ENCODE assay signal across 11 cellular contexts in genomic region chr1:97918961-97919360, GRCh38. TPM values are rescaled to one million over a fixed set of nuclear protein-coding genes. Genes with fewer than 3 reads are reported as not detected.
DNase-seq lines count a peak whose midpoint lies in the region; ATAC-seq and TF ChIP-seq lines count a peak whose summit lies in the region.
"Had no signal": no experiment of that assay in that cellular context is flagged by ENCODE, and none has a peak within 500 bp of the region (broad histone marks: within the 10 kb centered on the region; RNA-seq: fewer than 3 reads in every experiment).

No MANE protein-coding gene starts in this region.

- CTCF ChIA-PET in BJ (lab: Yijun Ruan, JAX) = interaction anchor here (1.2 kb wide), 1 partner anchor 77 kb away, joined by 3 read pairs; no protein-coding TSS in a partner anchor

- H3K4me1 Mint-ChIP-seq in central memory CD8-positive, alpha-beta T cell = peaks cover 47% of the 10 kb centered on the region

- DNase-seq in BJ (ENCODE audit: low read depth) = no peak
- DNase-seq in Karpas-422 = no peak
- no peak for DNase-seq in central memory CD8-positive, alpha-beta T cell (ENCODE audit: low spot score in 2 of 2)
- DNase-seq in posterior vena cava (ENCODE audit: low spot score) = no peak
- no peak for DNase-seq in amygdala (lab: John Stamatoyannopoulos, UW)
- DNase-seq in SHP77 (lab: John Stamatoyannopoulos, UW) = no peak
- DNase-seq: brain microvascular endothelial cell had no signal

- peaks cover 67% of the 10 kb centered on the region for H3K79me2 ChIP-seq in Karpas-422 (ENCODE audit: low read length)

- no peak for TF ChIP-seq CTCF in BJ (IDR thresholded peaks at IDR 0.05; ENCODE audit: insufficient read depth, low read depth, low read length)

- peak overlapping the region; percentile 91 for H3K27ac Mint-ChIP-seq in central memory CD8-positive, alpha-beta T cell (ENCODE audit: low read depth)

- ATAC-seq in central memory CD8-positive, alpha-beta T cell (replicated peaks; ENCODE audit: extremely low read depth, poor library complexity, severe bottlenecking) = no peak
- no peak for ATAC-seq in HG02571 (IDR thresholded peaks at IDR 0.05; ENCODE audit: unreplicated experiment)
- ATAC-seq: K562 had no signal

- H3K9me3 ChIP-seq in Karpas-422 (ENCODE audit: low read length) (no peaks in the 10 kb centered on the region), neuron (ENCODE audit: low read length) (no peaks in the 10 kb centered on the region)
- H3K9me3 ChIP-seq: HAP-1 had no signal

- H3K36me3 Mint-ChIP-seq in central memory CD8-positive, alpha-beta T cell (ENCODE audit: insufficient read depth) = peaks cover 7% of the 10 kb centered on the region

- H4K20me1 ChIP-seq in Karpas-422 (ENCODE audit: insufficient read depth, low read depth, low read length) = no peaks in the 10 kb centered on the region

- no peaks in the 10 kb centered on the region for H3K9me3 Mint-ChIP-seq in central memory CD8-positive, alpha-beta T cell

- H2AFZ ChIP-seq in Karpas-422 (ENCODE audit: low read length) (no peak overlapping the region), neuron (ENCODE audit: low read depth, low read length) (no peak overlapping the region)

- POLR2A ChIA-PET in BJ (lab: Charles Lee) = no interaction called here

- H3K27me3 ChIP-seq in BJ (ENCODE audit: control insufficient read depth, insufficient read depth, low read length) = no peaks in the 10 kb centered on the region
- H3K27me3 ChIP-seq in Karpas-422 (ENCODE audit: low read length) = no peaks in the 10 kb centered on the region
- no peaks in the 10 kb centered on the region for H3K27me3 ChIP-seq in neuron (ENCODE audit: insufficient read depth, low read length)
- H3K27me3 ChIP-seq: brain microvascular endothelial cell had no signal

- H3K4me3 Mint-ChIP-seq in central memory CD8-positive, alpha-beta T cell = peak overlapping the region; percentile 96

- H3K4me2 ChIP-seq in Karpas-422 (ENCODE audit: low read depth, low read length, poor library complexity, severe bottlenecking) = peak overlapping the region; percentile 86

- intact Hi-C loops in posterior vena cava (cut with DNase I) = no loop called here

- no peaks in the 10 kb centered on the region for H3K36me3 ChIP-seq in BJ (ENCODE audit: control insufficient read depth, insufficient read depth, low read length)
- H3K36me3 ChIP-seq in Karpas-422 (ENCODE audit: insufficient read depth, low read length) = peaks cover 6% of the 10 kb centered on the region; the same call in 1 of the 2 replicates
- H3K36me3 ChIP-seq in neuron (ENCODE audit: insufficient read depth, low read length) = no peaks in the 10 kb centered on the region
- H3K36me3 ChIP-seq: brain microvascular endothelial cell, HAP-1 had no signal

- H3K27me3 Mint-ChIP-seq in central memory CD8-positive, alpha-beta T cell = no peaks in the 10 kb centered on the region

- H3K4me3 ChIP-seq in BJ (ENCODE audit: low read depth, low read length) = peak overlapping the region; percentile 95
- H3K4me3 ChIP-seq in Karpas-422 (ENCODE audit: low read length) = peak overlapping the region; percentile 96
- H3K4me3 ChIP-seq in neuron (ENCODE audit: low read length) = peak overlapping the region; percentile 21
- H3K4me3 ChIP-seq: HAP-1, K562 had no signal

- H3K4me1 ChIP-seq in Karpas-422 (ENCODE audit: low read length) (peaks cover 78% of the 10 kb centered on the region), neuron (ENCODE audit: insufficient read depth, low read length) (peaks cover 12% of the 10 kb centered on the region)

- H3K9ac ChIP-seq in Karpas-422 (ENCODE audit: low read length) = peak overlapping the region; percentile 90

- H3K27ac ChIP-seq in Karpas-422 (ENCODE audit: low read length) = peak overlapping the region; percentile 94
- H3K27ac ChIP-seq: brain microvascular endothelial cell had no signal

- H3K9me2 ChIP-seq in Karpas-422 (replicated peaks; ENCODE audit: insufficient read depth, low read length) = no peaks in the 10 kb centered on the region

RNA-seq across cellular contexts. Expression of gene DPYD, which starts 1.9 kb away (rescaled TPM):
- polyA plus RNA-seq in BJ (2011; rRNA removed) = 13.1 and 21.1 TPM in 2 replicates
- 43.8 and 45.5 TPM in 2 replicates for polyA minus RNA-seq in BJ (2011; rRNA and poly(A)+ RNA removed)
- total RNA-seq in Karpas-422 (2014; rRNA removed; shearing (Covaris generic); ENCODE audit: low replicate concordance) = 40.8 and 59.4 TPM in 2 replicates
- total RNA-seq in posterior vena cava = 10 to 100 TPM; 40.3 to 50.3 TPM

Comparison
In these comparisons a context has a peak if more than half of its experiments do, and no peak if none do; other contexts are left out.
1. H3K4me3 ChIP-seq: peak in every context shown above with its lines; median percentile 96 in Karpas-422; 95 in BJ; 21 in neuron.